In genomic region chr12:53299101-53299453, GRCh38 we compare ENCODE assay signal across 1 cellular context.
TF ChIP-seq lines count a peak whose summit lies in the region.

No MANE protein-coding gene starts in this region.

TF ChIP-seq in HepG2, 621 proteins besides CTCF, POLR2A, EP300 and RAD21:
- TF ChIP-seq DMTF1 (CRISPR knock-in tag; IDR thresholded peaks at IDR 0.05) (no peak), MAFK (conservative IDR thresholded peaks at IDR 0.05 in 1 of 2, IDR thresholded peaks at IDR 0.05 in 1 of 2; ENCODE audit: low read length in 2 of 2) (peak in 1 of 2 experiments; percentile 52; a peak in 3 of 4 replicates), TFDP2 (CRISPR knock-in tag; IDR thresholded peaks at IDR 0.05) (no peak)
